ENCODE assay signal across 35 cellular contexts in the genomic region with DNA sequence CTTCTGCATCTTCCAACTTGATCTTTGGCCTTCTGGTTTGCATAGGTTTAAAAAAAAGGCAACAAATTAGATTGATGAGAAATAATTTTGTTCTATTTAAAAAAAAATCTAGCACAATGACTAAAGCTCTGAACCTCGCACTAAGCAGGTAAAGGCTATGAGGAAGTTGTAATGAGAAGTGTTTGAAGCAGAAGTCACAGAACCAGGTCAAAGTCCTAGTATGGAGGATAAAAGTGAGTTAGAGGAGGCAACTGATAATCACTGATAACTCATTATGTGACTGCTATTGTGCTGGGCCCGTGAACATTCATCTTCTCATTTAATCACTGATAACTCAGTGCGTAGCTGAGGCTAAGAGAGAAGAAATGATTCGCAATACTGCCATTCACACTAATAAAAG. TPM values are rescaled to one million over a fixed set of nuclear protein-coding genes. Genes with fewer than 3 reads are reported as not detected.
"Had no signal": no experiment of that assay in that cellular context is flagged by ENCODE, and none has a peak within 500 bp of the region (broad histone marks: within the 10 kb centered on the region; RNA-seq: fewer than 3 reads in every experiment).

No MANE protein-coding gene starts in this region.

- DNase-seq: heart right ventricle; hippocampal formation; kidney glomerular epithelial cell; left cardiac atrium; left lung; lower lobe of right lung; mammary epithelial cell; mesenchymal stem cell; naive thymus-derived CD8-positive, alpha-beta T cell; nucleus accumbens; pancreas; right lobe of liver; stimulated activated CD4-positive, alpha-beta T cell treated with anti-CD3 and anti-CD28 coated beads, Interleukin-12 subunit alpha, Interleukin-12 subunit beta, amount 100 ng/mL, for 4 hours; stimulated activated CD4-positive, alpha-beta T cell treated with anti-CD3 and anti-CD28 coated beads, Interleukin-15, amount 100 ng/mL, for 24 hours; stimulated activated CD4-positive, alpha-beta T cell treated with anti-CD3 and anti-CD28 coated beads, Interleukin-2, amount 100 ng/mL, for 24 hours; stimulated activated CD4-positive, alpha-beta T cell treated with anti-CD3 and anti-CD28 coated beads, Interleukin-4, amount 100 ng/mL, for 1 hour; stimulated activated naive B cell treated with anti-CD40 and anti-IgM and Interleukin-4, amounts not matched to agents 10 μg/mL and 1 μg/mL and 100 μg/mL, for 72 hours; stimulated activated naive CD8-positive, alpha-beta T cell treated with anti-CD3 and anti-CD28 coated beads, Interleukin-15, Interleukin-2, amounts not matched to agents 100 U/mL and 50 U/mL, for 24 hours; stomach; testis; thyroid gland; transverse colon; upper lobe of left lung had no signal

- H3K36me3 ChIP-seq: heart right ventricle, left lung, lower lobe of right lung, pancreas, right atrium auricular region, right lobe of liver, stomach, thyroid gland, transverse colon, upper lobe of left lung, vagina had no signal

- H3K27me3 ChIP-seq: heart right ventricle, left lung, pancreas, right atrium auricular region, right lobe of liver, stomach, testis, thyroid gland, transverse colon, upper lobe of left lung, vagina had no signal

- H3K4me1 ChIP-seq: left lung, lower lobe of right lung, pancreas, right atrium auricular region, right lobe of liver, testis, thyroid gland, transverse colon, upper lobe of left lung, vagina had no signal

- H3K9me3 ChIP-seq: heart right ventricle, left lung, lower lobe of right lung, pancreas, right atrium auricular region, right lobe of liver, stomach, testis, thyroid gland, transverse colon, upper lobe of left lung, vagina had no signal

- ATAC-seq: heart right ventricle; left cardiac atrium; left lung; lower lobe of right lung; naive thymus-derived CD8-positive, alpha-beta T cell; pancreas; right lobe of liver; stimulated activated naive B cell treated with anti-CD40 and anti-IgM and Interleukin-4, amounts not matched to agents 10 μg/mL and 1 μg/mL and 100 μg/mL, for 72 hours; stimulated activated naive CD8-positive, alpha-beta T cell treated with anti-CD3 and anti-CD28 coated beads, Interleukin-15, Interleukin-2, amounts not matched to agents 100 U/mL and 50 U/mL, for 24 hours had no signal

- H3K4me3 ChIP-seq: heart right ventricle, left lung, lower lobe of right lung, pancreas, right atrium auricular region, right lobe of liver, stomach, testis, thyroid gland, transverse colon, upper lobe of left lung, vagina had no signal

- H3K27ac ChIP-seq: heart right ventricle, left lung, lower lobe of right lung, pancreas, right atrium auricular region, right lobe of liver, stomach, testis, thyroid gland, transverse colon, upper lobe of left lung, vagina had no signal

RNA-seq across cellular contexts. Expression of a gene that starts 46.1 kb away (rescaled TPM):
- total RNA-seq: heart right ventricle; left cardiac atrium; left lung; liver; lower lobe of right lung; mammary epithelial cell; mesothelial cell of epicardium; mononuclear cell; naive thymus-derived CD8-positive, alpha-beta T cell; neural crest cell; osteoblast; pancreas; posterior vena cava; pulmonary artery endothelial cell; renal cortical epithelial cell; right atrium auricular region; right lobe of liver; stomach; thyroid gland; transverse colon; upper lobe of left lung; urinary bladder; vagina had no signal
- polyA plus RNA-seq: heart right ventricle; keratinocyte; liver; mammary epithelial cell; naive thymus-derived CD8-positive, alpha-beta T cell; pancreas; stomach; urinary bladder had no signal
